23 cellular contexts compared by ENCODE assay signal in genomic region chr9:126117631-126118030, GRCh38.
"Had no signal": no experiment of that assay in that cellular context is flagged by ENCODE, and none has a peak within 500 bp of the region (broad histone marks: within the 10 kb centered on the region; RNA-seq: fewer than 3 reads in every experiment).

No MANE protein-coding gene starts in this region.

- H3K4me3 Mint-ChIP-seq: activated naive CD4-positive, alpha-beta T cell treated with anti-CD3 and anti-CD28 coated beads, Interleukin-2, amount 50 U/mL, for 24 hours; activated T-cell treated with anti-CD3 and anti-CD28 coated beads, Interleukin-2, amount 50 U/mL, for 4 hours; dendritic cell treated with granulocyte-macrophage colony-stimulating factor and Interleukin-4, amounts not matched to agents 40 ng/mL and 50 ng/mL, for 4 days; effector memory CD8-positive, alpha-beta T cell; naive thymus-derived CD4-positive, alpha-beta T cell; neural progenitor cell; stimulated activated memory B cell treated with anti-CD40 and anti-IgM and Interleukin-4, amounts not matched to agents 10 μg/mL and 1 μg/mL and 100 μg/mL, for 72 hours had no signal

- H3K4me1 Mint-ChIP-seq: activated naive CD4-positive, alpha-beta T cell treated with anti-CD3 and anti-CD28 coated beads, Interleukin-2, amount 50 U/mL, for 24 hours; neural progenitor cell; stimulated activated memory B cell treated with anti-CD40 and anti-IgM and Interleukin-4, amounts not matched to agents 10 μg/mL and 1 μg/mL and 100 μg/mL, for 72 hours had no signal

- H2AFZ ChIP-seq: neural progenitor cell had no signal

- H3K27ac ChIP-seq: breast epithelium, left lung, neural progenitor cell, ovary, right lobe of liver, thoracic aorta, upper lobe of left lung, VCaP had no signal

- H3K4me2 ChIP-seq: neural progenitor cell had no signal

- ATAC-seq: activated T-cell treated with anti-CD3 and anti-CD28 coated beads, Interleukin-2, amount 50 U/mL, for 4 hours; effector memory CD8-positive, alpha-beta T cell; left lung; mucosa of descending colon; naive thymus-derived CD4-positive, alpha-beta T cell; right lobe of liver; stimulated activated memory B cell treated with anti-CD40 and anti-IgM and Interleukin-4, amounts not matched to agents 10 μg/mL and 1 μg/mL and 100 μg/mL, for 72 hours had no signal

- H3K27me3 ChIP-seq: neural progenitor cell, ovary, right lobe of liver, upper lobe of left lung had no signal

- H3K36me3 ChIP-seq: breast epithelium, left lung, neural progenitor cell, ovary, right lobe of liver, thoracic aorta, upper lobe of left lung had no signal

- H3K9me3 Mint-ChIP-seq: activated naive CD4-positive, alpha-beta T cell treated with anti-CD3 and anti-CD28 coated beads, Interleukin-2, amount 50 U/mL, for 24 hours; activated T-cell treated with anti-CD3 and anti-CD28 coated beads, Interleukin-2, amount 50 U/mL, for 4 hours; dendritic cell treated with granulocyte-macrophage colony-stimulating factor and Interleukin-4, amounts not matched to agents 40 ng/mL and 50 ng/mL, for 4 days; effector memory CD8-positive, alpha-beta T cell; naive thymus-derived CD4-positive, alpha-beta T cell; neural progenitor cell; stimulated activated memory B cell treated with anti-CD40 and anti-IgM and Interleukin-4, amounts not matched to agents 10 μg/mL and 1 μg/mL and 100 μg/mL, for 72 hours had no signal

- H3K4me1 ChIP-seq: breast epithelium, left lung, right lobe of liver, upper lobe of left lung had no signal

- H3K4me3 ChIP-seq: breast epithelium, left lung, mucosa of descending colon, neural progenitor cell, ovary, right lobe of liver, thoracic aorta, upper lobe of left lung had no signal

- H3K9me3 ChIP-seq: breast epithelium, left lung, mucosa of descending colon, ovary, right lobe of liver, thoracic aorta, upper lobe of left lung had no signal

- H3K27ac Mint-ChIP-seq: activated naive CD4-positive, alpha-beta T cell treated with anti-CD3 and anti-CD28 coated beads, Interleukin-2, amount 50 U/mL, for 24 hours; dendritic cell treated with granulocyte-macrophage colony-stimulating factor and Interleukin-4, amounts not matched to agents 40 ng/mL and 50 ng/mL, for 4 days; effector memory CD8-positive, alpha-beta T cell; naive thymus-derived CD4-positive, alpha-beta T cell; neural progenitor cell; stimulated activated memory B cell treated with anti-CD40 and anti-IgM and Interleukin-4, amounts not matched to agents 10 μg/mL and 1 μg/mL and 100 μg/mL, for 72 hours had no signal

- H3K36me3 Mint-ChIP-seq: activated naive CD4-positive, alpha-beta T cell treated with anti-CD3 and anti-CD28 coated beads, Interleukin-2, amount 50 U/mL, for 24 hours; naive thymus-derived CD4-positive, alpha-beta T cell; neural progenitor cell; stimulated activated memory B cell treated with anti-CD40 and anti-IgM and Interleukin-4, amounts not matched to agents 10 μg/mL and 1 μg/mL and 100 μg/mL, for 72 hours had no signal

- H3K9ac ChIP-seq: neural progenitor cell had no signal

- DNase-seq: activated CD4-positive, alpha-beta T cell treated with anti-CD3 and anti-CD28 coated beads for 1 hour; activated effector memory CD4-positive, alpha-beta T cell treated with Interleukin-2 at 50 U/mL for 16 hours; activated T-cell treated with anti-CD3 and anti-CD28 coated beads, Interleukin-2, amount 50 U/mL, for 4 hours; cerebellar nuclear complex; effector memory CD8-positive, alpha-beta T cell; foreskin fibroblast; hippocampal formation; mucosa of descending colon; naive thymus-derived CD4-positive, alpha-beta T cell; ovary; right lobe of liver; stimulated activated CD4-positive, alpha-beta T cell treated with anti-CD3 and anti-CD28 coated beads, Interleukin-4, amount 100 ng/mL, for 4 hours; SW 1271; T-helper 2 cell; upper lobe of left lung had no signal
